In the genomic region with DNA sequence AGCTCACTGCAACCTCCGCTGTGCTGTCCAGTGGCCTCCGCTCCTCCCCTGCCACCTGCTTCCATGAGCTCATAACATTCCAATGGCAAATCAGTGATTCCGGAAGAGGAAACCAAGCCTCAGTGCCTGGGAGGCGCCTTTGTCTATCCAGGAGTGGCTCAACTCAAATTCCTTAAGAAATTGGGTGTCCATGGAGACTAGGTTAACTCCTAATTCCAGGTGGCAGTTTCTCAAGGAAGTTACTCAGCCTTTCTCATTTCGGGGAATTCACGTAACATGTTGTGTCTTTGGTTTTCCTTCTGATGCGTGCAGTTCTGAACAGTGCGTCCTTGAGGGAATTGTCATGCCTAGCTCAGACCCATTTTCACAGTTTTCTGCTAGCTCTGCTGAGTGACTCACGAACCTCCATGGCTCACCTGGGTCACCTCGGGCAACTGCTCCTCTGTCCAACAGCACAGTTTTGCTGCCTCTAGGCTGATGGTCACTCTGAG, we compare ENCODE assay signal across 15 cellular contexts.
"Had no signal": no experiment of that assay in that cellular context is flagged by ENCODE, and none has a peak within 500 bp of the region (broad histone marks: within the 10 kb centered on the region; RNA-seq: fewer than 3 reads in every experiment).

No MANE protein-coding gene starts in this region.

- H3K9me3 ChIP-seq: ascending aorta, esophagus squamous epithelium, thyroid gland, vagina had no signal

- H3K36me3 Mint-ChIP-seq: activated naive CD4-positive, alpha-beta T cell treated with anti-CD3 and anti-CD28 coated beads, Interleukin-2, amount 10 ng/mL, durations not matched to agents 7 days and 5 days; mesothelial cell of epicardium; stimulated activated memory B cell treated with anti-CD40 and anti-IgM and Interleukin-4, amounts not matched to agents 10 μg/mL and 1 μg/mL and 100 μg/mL, for 72 hours had no signal

- H3K27me3 ChIP-seq: ascending aorta, cardiac muscle cell, esophagus squamous epithelium, thyroid gland, vagina had no signal

- H3K27ac Mint-ChIP-seq: activated naive CD4-positive, alpha-beta T cell treated with anti-CD3 and anti-CD28 coated beads, Interleukin-2, amount 10 ng/mL, durations not matched to agents 7 days and 5 days; mesothelial cell of epicardium; stimulated activated memory B cell treated with anti-CD40 and anti-IgM and Interleukin-4, amounts not matched to agents 10 μg/mL and 1 μg/mL and 100 μg/mL, for 72 hours had no signal

- H3K4me3 ChIP-seq: ascending aorta, cardiac muscle cell, esophagus squamous epithelium, thyroid gland, vagina had no signal

- ATAC-seq: stimulated activated memory B cell treated with anti-CD40 and anti-IgM and Interleukin-4, amounts not matched to agents 10 μg/mL and 1 μg/mL and 100 μg/mL, for 72 hours had no signal

- H3K27ac ChIP-seq: ascending aorta, cardiac muscle cell, esophagus squamous epithelium, thyroid gland, vagina, VCaP had no signal

- H3K27me3 Mint-ChIP-seq: activated naive CD4-positive, alpha-beta T cell treated with anti-CD3 and anti-CD28 coated beads, Interleukin-2, amount 10 ng/mL, durations not matched to agents 7 days and 5 days; stimulated activated memory B cell treated with anti-CD40 and anti-IgM and Interleukin-4, amounts not matched to agents 10 μg/mL and 1 μg/mL and 100 μg/mL, for 72 hours had no signal

- DNase-seq: activated CD4-positive, alpha-beta T cell treated with anti-CD3 and anti-CD28 coated beads for 1 hour; activated CD4-positive, alpha-beta T cell treated with anti-CD3 and anti-CD28 coated beads, Interleukin-2, amount 50 U/mL, for 4 hours; activated naive CD4-positive, alpha-beta T cell treated with anti-CD3 and anti-CD28 coated beads, Interleukin-2, amount 10 ng/mL, durations not matched to agents 7 days and 5 days; activated T-cell treated with anti-CD3 and anti-CD28 coated beads, Interleukin-2, amount 50 U/mL, for 1 hour; esophagus squamous epithelium; hippocampal formation; stimulated activated CD4-positive, alpha-beta T cell treated with anti-CD3 and anti-CD28 coated beads, Interleukin-2, amount 100 ng/mL, for 48 hours; thyroid gland had no signal

- H3K4me3 Mint-ChIP-seq: activated naive CD4-positive, alpha-beta T cell treated with anti-CD3 and anti-CD28 coated beads, Interleukin-2, amount 10 ng/mL, durations not matched to agents 7 days and 5 days; mesothelial cell of epicardium; stimulated activated memory B cell treated with anti-CD40 and anti-IgM and Interleukin-4, amounts not matched to agents 10 μg/mL and 1 μg/mL and 100 μg/mL, for 72 hours had no signal

- FAIRE-seq: colon had no signal

- H3K9me3 Mint-ChIP-seq: stimulated activated memory B cell treated with anti-CD40 and anti-IgM and Interleukin-4, amounts not matched to agents 10 μg/mL and 1 μg/mL and 100 μg/mL, for 72 hours had no signal

- H3K4me1 ChIP-seq: ascending aorta, esophagus squamous epithelium, thyroid gland, vagina had no signal

- H3K36me3 ChIP-seq: ascending aorta, cardiac muscle cell, esophagus squamous epithelium, thyroid gland, vagina had no signal

- H3K4me1 Mint-ChIP-seq: activated naive CD4-positive, alpha-beta T cell treated with anti-CD3 and anti-CD28 coated beads, Interleukin-2, amount 10 ng/mL, durations not matched to agents 7 days and 5 days; mesothelial cell of epicardium; stimulated activated memory B cell treated with anti-CD40 and anti-IgM and Interleukin-4, amounts not matched to agents 10 μg/mL and 1 μg/mL and 100 μg/mL, for 72 hours had no signal
